Comparison of ENCODE assay signal across 8 cellular contexts in the genomic region with DNA sequence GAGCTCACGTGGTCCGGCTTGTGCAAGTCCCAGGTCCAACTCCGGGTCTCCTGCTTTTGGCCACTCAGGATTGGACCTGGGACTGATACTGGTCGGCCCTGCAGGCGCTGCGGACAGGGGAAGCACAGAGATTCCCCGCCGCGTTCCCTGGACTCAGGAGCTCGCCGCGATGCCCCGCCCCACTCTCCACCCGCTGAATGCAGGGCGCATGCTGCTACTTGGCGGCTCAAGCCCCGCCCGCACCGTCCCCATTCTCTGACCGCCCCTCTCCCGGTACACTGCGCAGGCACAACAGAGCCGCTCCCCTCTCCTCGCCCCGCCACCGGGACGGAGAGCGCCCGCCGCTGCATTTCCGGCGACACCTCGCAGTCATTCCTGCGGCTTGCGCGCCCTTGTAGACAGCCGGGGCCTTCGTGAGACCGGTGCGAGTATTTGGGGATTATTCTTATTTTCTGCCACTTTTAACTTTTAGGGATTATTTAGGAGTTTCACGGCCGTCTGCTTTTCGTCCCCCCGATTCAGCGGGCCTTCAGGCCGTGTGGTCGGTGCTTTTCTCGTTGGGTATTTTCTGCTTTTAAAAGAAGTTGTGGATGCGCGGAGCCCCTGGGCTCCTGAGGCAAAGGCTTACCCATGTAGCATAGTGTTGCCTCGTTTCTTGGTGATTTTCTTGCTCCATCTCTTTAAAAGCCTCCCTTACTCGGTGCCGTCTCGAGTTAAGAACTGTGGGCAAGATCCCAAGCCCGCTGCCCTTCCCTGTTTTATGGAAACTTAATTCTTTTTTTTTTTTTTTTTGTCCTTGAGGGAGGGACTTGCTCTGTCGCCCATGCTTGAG. TPM values are rescaled to one million over a fixed set of nuclear protein-coding genes. Genes with fewer than 3 reads are reported as not detected.
DNase-seq lines count a peak whose midpoint lies in the region; ATAC-seq and TF ChIP-seq lines count a peak whose summit lies in the region.

A gene (plus strand): TSS at position 251 of the 832 bp plus-strand sequence. CDS start 1,544 bp downstream, outside the sequence.

- ATAC-seq in HG02798 (IDR thresholded peaks at IDR 0.05; ENCODE audit: poor library complexity, unreplicated experiment) (peak; percentile 97), heart right ventricle (peak; percentile 97 to 99 (median 98)), upper lobe of right lung (peak; percentile 98)

- TF ChIP-seq CTCF in GM12875 (IDR thresholded peaks at IDR 0.05; ENCODE audit: borderline replicate concordance, insufficient read depth, low read depth, low read length) (no peak), heart right ventricle (IDR thresholded peaks at IDR 0.05) (peak in 2 of 9 donors; percentile 4 to 5), upper lobe of right lung (IDR thresholded peaks at IDR 0.05) (no peak)

- H3K36me3 ChIP-seq in heart right ventricle (peaks cover 0 to 36% (median 10%) of the 10 kb centered on the region in 9 donors), upper lobe of right lung (peaks cover 29% of the 10 kb centered on the region)

- 1% methylated on average over 55 to 56 of the region's 56 CpGs for WGBS in heart right ventricle, 2 donors

- no peaks in the 10 kb centered on the region for H3K27me3 ChIP-seq in heart right ventricle
- H3K27me3 ChIP-seq in upper lobe of right lung, result no peaks in the 10 kb centered on the region

- H3K4me3 ChIP-seq in GM12875 (ENCODE audit: low read depth, low read length) (peak within 1 kb of the TSS; percentile 54), heart right ventricle (peak within 1 kb of the TSS; percentile 26 to 96 (median 78)), upper lobe of right lung (peak within 1 kb of the TSS; percentile 77)

- H3K4me1 ChIP-seq in heart right ventricle (peaks cover 18 to 56% (median 34%) of the 10 kb centered on the region in 9 donors), upper lobe of right lung (peaks cover 15% of the 10 kb centered on the region)

- DNase-seq in NCI-H1436 (lab: John Stamatoyannopoulos, UW) (peak; percentile 83), T-helper 1 cell (peak; percentile 62 to 87 (median 67)), amniotic epithelial cell (ENCODE audit: low read depth) (peak; percentile 99), heart right ventricle (peak; percentile 99), posterior vena cava (ENCODE audit: low spot score) (peak; percentile 100), upper lobe of right lung (peak; percentile 100)

- H3K9me3 ChIP-seq in heart right ventricle (peaks cover 0 to 14% (median 0%) of the 10 kb centered on the region in 11 donors), upper lobe of right lung (no peaks in the 10 kb centered on the region)

- intact Hi-C loops in heart right ventricle (cut with DNase I) (loop anchor here in 6 of 10 donors (1.0 to 2.0 kb wide), 4 partner anchors 24 to 29 kb away; a partner anchor contains a TSS), posterior vena cava (cut with DNase I) (no loop called here), upper lobe of right lung (cut with DNase I) (no loop called here)

- H3K27ac ChIP-seq in heart right ventricle, result peak within 1 kb of the TSS; percentile 44 to 96 (median 90)
- H3K27ac ChIP-seq in upper lobe of right lung, result peak within 1 kb of the TSS; percentile 86

RNA-seq across cellular contexts. Expression of the gene that starts here (rescaled TPM):
- total RNA-seq in heart right ventricle (100 to 1,000 TPM; 105 to 133 (median 116) TPM), posterior vena cava (100 to 1,000 TPM in 1 of 2 donors, 10 to 100 TPM in 1; 92.0 to 105 TPM), upper lobe of right lung (87.5 TPM)
- polyA plus RNA-seq in heart right ventricle, result 100 to 1,000 TPM; 114 to 116 TPM

Comparison
In these comparisons a context has a peak if more than half of its experiments do, and no peak if none do; other contexts are left out.
1. Peak in every context shown above with its lines: DNase-seq, ATAC-seq, H3K4me3 ChIP-seq and H3K27ac ChIP-seq.
2. intact Hi-C loops: an anchor here in heart right ventricle (1.0 to 2.0 kb wide); none called in posterior vena cava and upper lobe of right lung.